15 cellular contexts compared by ENCODE assay signal in genomic region chr10:11148638-11149037, GRCh38.
DNase-seq lines count a peak whose midpoint lies in the region; ATAC-seq and TF ChIP-seq lines count a peak whose summit lies in the region.
"Had no signal": no experiment of that assay in that cellular context is flagged by ENCODE, and none has a peak within 500 bp of the region (broad histone marks: within the 10 kb centered on the region; RNA-seq: fewer than 3 reads in every experiment).

No MANE protein-coding gene starts in this region.

- no peaks in the 10 kb centered on the region for H3K27me3 Mint-ChIP-seq in activated CD4-positive, alpha-beta T cell treated with anti-CD3 and anti-CD28 coated beads for 36 hours
- no peaks in the 10 kb centered on the region for H3K27me3 Mint-ChIP-seq in activated B cell treated with CpG ODN at 0.5 μM for 24 hours

- no peaks in the 10 kb centered on the region for H3K9me3 Mint-ChIP-seq in activated CD4-positive, alpha-beta T cell treated with anti-CD3 and anti-CD28 coated beads for 36 hours (ENCODE audit: low read depth)
- H3K9me3 Mint-ChIP-seq in activated B cell treated with CpG ODN at 0.5 μM for 24 hours = no peaks in the 10 kb centered on the region

- peaks cover 95% of the 10 kb centered on the region for H3K4me1 Mint-ChIP-seq in activated CD4-positive, alpha-beta T cell treated with anti-CD3 and anti-CD28 coated beads for 36 hours
- H3K4me1 Mint-ChIP-seq in activated B cell treated with CpG ODN at 0.5 μM for 24 hours = peaks cover 87% of the 10 kb centered on the region

- H3K27ac Mint-ChIP-seq in activated CD4-positive, alpha-beta T cell treated with anti-CD3 and anti-CD28 coated beads for 36 hours = peak overlapping the region; percentile 96
- H3K27ac Mint-ChIP-seq in activated B cell treated with CpG ODN at 0.5 μM for 24 hours = peak overlapping the region; percentile 97

- no peaks in the 10 kb centered on the region for H3K36me3 Mint-ChIP-seq in activated CD4-positive, alpha-beta T cell treated with anti-CD3 and anti-CD28 coated beads for 36 hours (ENCODE audit: low read depth)
- H3K36me3 Mint-ChIP-seq in activated B cell treated with CpG ODN at 0.5 μM for 24 hours (ENCODE audit: low read depth) = no peaks in the 10 kb centered on the region

- no peak overlapping the region for H3K4me3 ChIP-seq in cardiac muscle cell
- H3K4me3 ChIP-seq: A549 had no signal

- ATAC-seq in activated CD4-positive, alpha-beta T cell treated with anti-CD3 and anti-CD28 coated beads for 36 hours = no peak
- no peak for ATAC-seq in activated B cell treated with CpG ODN at 0.5 μM for 24 hours (ENCODE audit: low read depth)
- no peak for ATAC-seq in HG02870 (IDR thresholded peaks at IDR 0.05; ENCODE audit: unreplicated experiment)
- ATAC-seq: A549, PC-3 had no signal

- peak overlapping the region; percentile 73 for H3K4me3 Mint-ChIP-seq in activated CD4-positive, alpha-beta T cell treated with anti-CD3 and anti-CD28 coated beads for 36 hours
- H3K4me3 Mint-ChIP-seq in activated B cell treated with CpG ODN at 0.5 μM for 24 hours = no peak overlapping the region

- intact Hi-C loops in activated CD4-positive, alpha-beta T cell treated with anti-CD3 and anti-CD28 coated beads for 36 hours (cut with DNase I, micrococcal nuclease) = loop anchor here in 1 of 2 experiments (5.0 kb wide), 1 partner anchor 131 kb away; the partner anchor contains the start of gene CELF2
- intact Hi-C loops in activated B cell treated with CpG ODN at 0.5 μM for 24 hours (cut with micrococcal nuclease) = loop anchor here (1.0 to 10.0 kb wide), 3 partner anchors 9 to 54 kb away; no protein-coding TSS in a partner anchor

- peaks cover 62% of the 10 kb centered on the region for H3K4me1 ChIP-seq in cardiac muscle cell (ENCODE audit: low read depth)
- H3K4me1 ChIP-seq: A549 had no signal

- TF ChIP-seq CTCF in activated B cell treated with CpG ODN at 0.5 μM for 24 hours (IDR thresholded peaks at IDR 0.05) = no peak
- no peak for TF ChIP-seq CTCF in cardiac muscle cell (IDR thresholded peaks at IDR 0.05; ENCODE audit: low read depth, low read length)

- no peaks in the 10 kb centered on the region for H3K27me3 ChIP-seq in cardiac muscle cell

- no peaks in the 10 kb centered on the region for H3K36me3 ChIP-seq in cardiac muscle cell

- H3K27ac ChIP-seq in cardiac muscle cell = peak overlapping the region; percentile 67
- H3K27ac ChIP-seq: A549, epithelial cell of prostate had no signal

- CTCF ChIA-PET in activated CD4-positive, alpha-beta T cell treated with anti-CD3 and anti-CD28 coated beads for 36 hours (lab: Charles Lee) = interaction anchor here (0.7 to 3.0 kb wide), 4 partner anchors 13 to 122 kb away, joined by 3 to 26 read pairs (median 4); no protein-coding TSS in a partner anchor
- CTCF ChIA-PET in activated B cell treated with CpG ODN at 0.5 μM for 24 hours (lab: Charles Lee) = interaction anchor here (0.6 to 2.2 kb wide), 5 partner anchors 11 to 562 kb away, joined by 3 to 9 read pairs (median 3); no protein-coding TSS in a partner anchor

- no peak for DNase-seq in activated CD4-positive, alpha-beta T cell treated with anti-CD3 and anti-CD28 coated beads for 36 hours
- DNase-seq in activated CD4-positive, alpha-beta T cell treated with anti-CD3 and anti-CD28 coated beads for 48 hours = no peak
- DNase-seq in activated B cell treated with CpG ODN at 0.5 μM for 24 hours (no peak), cardiac muscle cell (ENCODE audit: low read depth in 1 of 2, low spot score in 1 of 2) (peak in 1 of 2 donors; percentile 36), retina (peak; percentile 54), NCI-H2196 (lab: John Stamatoyannopoulos, UW; ENCODE audit: unreplicated experiment) (no peak), AG08395 (ENCODE audit: low spot score) (no peak)
- DNase-seq: activated CD4-positive, alpha-beta T cell treated with anti-CD3 and anti-CD28 coated beads, Interleukin-2, amount 50 U/mL, for 1 hour; Calu3; GF-D8; NCI-H1105 treated with DMSO at 0.1 percent for 48 hours; PC-3 had no signal

- POLR2A ChIA-PET in activated CD4-positive, alpha-beta T cell treated with anti-CD3 and anti-CD28 coated beads for 36 hours (lab: Charles Lee) = interaction anchor here (0.7 to 2.9 kb wide), 4 partner anchors 16 to 148 kb away, joined by 3 to 42 read pairs (median 4); no protein-coding TSS in a partner anchor
- POLR2A ChIA-PET in activated B cell treated with CpG ODN at 0.5 μM for 24 hours (lab: Charles Lee) = interaction anchor here (0.9 to 3.1 kb wide), 4 partner anchors 13 to 97 kb away, joined by 3 to 33 read pairs (median 4); no protein-coding TSS in a partner anchor

- no peaks in the 10 kb centered on the region for H3K9me3 ChIP-seq in cardiac muscle cell (ENCODE audit: low read depth)
- H3K9me3 ChIP-seq: A549 had no signal
